2 cellular contexts compared by ENCODE assay signal in the genomic region with DNA sequence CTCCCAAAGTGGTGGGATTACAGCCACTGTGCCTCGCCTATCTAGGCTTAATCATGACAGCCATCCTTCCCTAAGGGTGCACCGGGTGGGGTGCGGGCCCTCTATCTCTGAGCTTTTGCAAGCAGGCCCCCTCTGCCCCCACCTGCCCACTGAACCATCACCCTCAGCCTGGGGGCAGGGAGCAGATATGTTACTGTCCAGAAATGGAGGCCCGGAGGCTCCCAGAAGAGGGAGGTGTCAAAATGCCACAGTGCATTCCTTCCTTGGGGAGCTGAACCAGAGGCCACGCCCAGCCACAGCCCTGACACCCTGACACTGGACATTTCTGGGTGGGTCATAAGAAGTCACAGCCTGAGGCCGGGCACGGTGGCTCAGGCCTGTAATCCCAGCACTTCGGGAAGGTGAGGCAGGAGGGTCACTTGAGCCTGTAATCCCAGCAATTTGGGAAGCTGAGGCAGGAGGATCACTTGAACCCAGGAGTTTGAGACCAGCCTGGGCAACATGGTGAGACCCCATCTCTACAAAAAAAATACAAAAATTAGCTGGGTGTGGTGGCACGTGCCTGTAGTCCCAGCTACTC.
TF ChIP-seq lines count a peak whose summit lies in the region.

No MANE protein-coding gene starts in this region.

TF ChIP-seq in SK-N-SH, 30 proteins besides CTCF, POLR2A, EP300 and RAD21 (continued from another document):
- TF ChIP-seq, protein P1, sequence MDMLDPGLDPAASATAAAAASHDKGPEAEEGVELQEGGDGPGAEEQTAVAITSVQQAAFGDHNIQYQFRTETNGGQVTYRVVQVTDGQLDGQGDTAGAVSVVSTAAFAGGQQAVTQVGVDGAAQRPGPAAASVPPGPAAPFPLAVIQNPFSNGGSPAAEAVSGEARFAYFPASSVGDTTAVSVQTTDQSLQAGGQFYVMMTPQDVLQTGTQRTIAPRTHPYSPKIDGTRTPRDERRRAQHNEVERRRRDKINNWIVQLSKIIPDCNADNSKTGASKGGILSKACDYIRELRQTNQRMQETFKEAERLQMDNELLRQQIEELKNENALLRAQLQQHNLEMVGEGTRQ (IDR thresholded peaks at IDR 0.05; ENCODE audit: borderline replicate concordance, low read depth, low read length) = no peak
- TF ChIP-seq RFX5 (IDR thresholded peaks at IDR 0.05; ENCODE audit: low read length) (no peak), ELF1 (IDR thresholded peaks at IDR 0.05) (no peak), SMC3 (IDR thresholded peaks at IDR 0.05; ENCODE audit: low read depth, low read length) (no peak), SIN3A (IDR thresholded peaks at IDR 0.05; ENCODE audit: borderline replicate concordance, low read depth, low read length) (no peak), CHD2 (IDR thresholded peaks at IDR 0.05; ENCODE audit: low read length, partially characterized antibody) (no peak)
- TF ChIP-seq, protein P2, sequence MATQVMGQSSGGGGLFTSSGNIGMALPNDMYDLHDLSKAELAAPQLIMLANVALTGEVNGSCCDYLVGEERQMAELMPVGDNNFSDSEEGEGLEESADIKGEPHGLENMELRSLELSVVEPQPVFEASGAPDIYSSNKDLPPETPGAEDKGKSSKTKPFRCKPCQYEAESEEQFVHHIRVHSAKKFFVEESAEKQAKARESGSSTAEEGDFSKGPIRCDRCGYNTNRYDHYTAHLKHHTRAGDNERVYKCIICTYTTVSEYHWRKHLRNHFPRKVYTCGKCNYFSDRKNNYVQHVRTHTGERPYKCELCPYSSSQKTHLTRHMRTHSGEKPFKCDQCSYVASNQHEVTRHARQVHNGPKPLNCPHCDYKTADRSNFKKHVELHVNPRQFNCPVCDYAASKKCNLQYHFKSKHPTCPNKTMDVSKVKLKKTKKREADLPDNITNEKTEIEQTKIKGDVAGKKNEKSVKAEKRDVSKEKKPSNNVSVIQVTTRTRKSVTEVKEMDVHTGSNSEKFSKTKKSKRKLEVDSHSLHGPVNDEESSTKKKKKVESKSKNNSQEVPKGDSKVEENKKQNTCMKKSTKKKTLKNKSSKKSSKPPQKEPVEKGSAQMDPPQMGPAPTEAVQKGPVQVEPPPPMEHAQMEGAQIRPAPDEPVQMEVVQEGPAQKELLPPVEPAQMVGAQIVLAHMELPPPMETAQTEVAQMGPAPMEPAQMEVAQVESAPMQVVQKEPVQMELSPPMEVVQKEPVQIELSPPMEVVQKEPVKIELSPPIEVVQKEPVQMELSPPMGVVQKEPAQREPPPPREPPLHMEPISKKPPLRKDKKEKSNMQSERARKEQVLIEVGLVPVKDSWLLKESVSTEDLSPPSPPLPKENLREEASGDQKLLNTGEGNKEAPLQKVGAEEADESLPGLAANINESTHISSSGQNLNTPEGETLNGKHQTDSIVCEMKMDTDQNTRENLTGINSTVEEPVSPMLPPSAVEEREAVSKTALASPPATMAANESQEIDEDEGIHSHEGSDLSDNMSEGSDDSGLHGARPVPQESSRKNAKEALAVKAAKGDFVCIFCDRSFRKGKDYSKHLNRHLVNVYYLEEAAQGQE (IDR thresholded peaks at IDR 0.05; ENCODE audit: low read depth, low read length) = no peak

TF ChIP-seq in SK-N-SH treated with all-trans-retinoic acid at 6 μM for 48 hours, 23 proteins besides CTCF, POLR2A, EP300 and RAD21 (continued from another document):
- TF ChIP-seq, protein P3, sequence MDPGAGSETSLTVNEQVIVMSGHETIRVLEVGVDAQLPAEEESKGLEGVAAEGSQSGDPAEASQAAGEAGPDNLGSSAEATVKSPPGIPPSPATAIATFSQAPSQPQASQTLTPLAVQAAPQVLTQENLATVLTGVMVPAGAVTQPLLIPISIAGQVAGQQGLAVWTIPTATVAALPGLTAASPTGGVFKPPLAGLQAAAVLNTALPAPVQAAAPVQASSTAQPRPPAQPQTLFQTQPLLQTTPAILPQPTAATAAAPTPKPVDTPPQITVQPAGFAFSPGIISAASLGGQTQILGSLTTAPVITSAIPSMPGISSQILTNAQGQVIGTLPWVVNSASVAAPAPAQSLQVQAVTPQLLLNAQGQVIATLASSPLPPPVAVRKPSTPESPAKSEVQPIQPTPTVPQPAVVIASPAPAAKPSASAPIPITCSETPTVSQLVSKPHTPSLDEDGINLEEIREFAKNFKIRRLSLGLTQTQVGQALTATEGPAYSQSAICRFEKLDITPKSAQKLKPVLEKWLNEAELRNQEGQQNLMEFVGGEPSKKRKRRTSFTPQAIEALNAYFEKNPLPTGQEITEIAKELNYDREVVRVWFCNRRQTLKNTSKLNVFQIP (CRISPR knock-in tag; IDR thresholded peaks at IDR 0.05; ENCODE audit: borderline replicate concordance, low read depth) = no peak
- TF ChIP-seq OSR1 (CRISPR knock-in tag; IDR thresholded peaks at IDR 0.05) (no peak), CSDC2 (CRISPR knock-in tag; IDR thresholded peaks at IDR 0.05) (no peak), ZNF565 (CRISPR knock-in tag; conservative IDR thresholded peaks at IDR 0.05; ENCODE audit: low read depth) (no peak), ISL1 (CRISPR knock-in tag; IDR thresholded peaks at IDR 0.05) (no peak), RARB (CRISPR knock-in tag; IDR thresholded peaks at IDR 0.05) (no peak), ESRRG (CRISPR knock-in tag; IDR thresholded peaks at IDR 0.05) (no peak), PPARA (CRISPR knock-in tag; IDR thresholded peaks at IDR 0.05; ENCODE audit: borderline replicate concordance) (no peak), ZNF70 (CRISPR knock-in tag; IDR thresholded peaks at IDR 0.05) (no peak), ZC3H10 (CRISPR knock-in tag; IDR thresholded peaks at IDR 0.05) (no peak)
- TF ChIP-seq, protein P4, sequence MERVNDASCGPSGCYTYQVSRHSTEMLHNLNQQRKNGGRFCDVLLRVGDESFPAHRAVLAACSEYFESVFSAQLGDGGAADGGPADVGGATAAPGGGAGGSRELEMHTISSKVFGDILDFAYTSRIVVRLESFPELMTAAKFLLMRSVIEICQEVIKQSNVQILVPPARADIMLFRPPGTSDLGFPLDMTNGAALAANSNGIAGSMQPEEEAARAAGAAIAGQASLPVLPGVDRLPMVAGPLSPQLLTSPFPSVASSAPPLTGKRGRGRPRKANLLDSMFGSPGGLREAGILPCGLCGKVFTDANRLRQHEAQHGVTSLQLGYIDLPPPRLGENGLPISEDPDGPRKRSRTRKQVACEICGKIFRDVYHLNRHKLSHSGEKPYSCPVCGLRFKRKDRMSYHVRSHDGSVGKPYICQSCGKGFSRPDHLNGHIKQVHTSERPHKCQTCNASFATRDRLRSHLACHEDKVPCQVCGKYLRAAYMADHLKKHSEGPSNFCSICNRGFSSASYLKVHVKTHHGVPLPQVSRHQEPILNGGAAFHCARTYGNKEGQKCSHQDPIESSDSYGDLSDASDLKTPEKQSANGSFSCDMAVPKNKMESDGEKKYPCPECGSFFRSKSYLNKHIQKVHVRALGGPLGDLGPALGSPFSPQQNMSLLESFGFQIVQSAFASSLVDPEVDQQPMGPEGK (CRISPR knock-in tag; IDR thresholded peaks at IDR 0.05; ENCODE audit: borderline replicate concordance) = no peak
- TF ChIP-seq, protein P5, sequence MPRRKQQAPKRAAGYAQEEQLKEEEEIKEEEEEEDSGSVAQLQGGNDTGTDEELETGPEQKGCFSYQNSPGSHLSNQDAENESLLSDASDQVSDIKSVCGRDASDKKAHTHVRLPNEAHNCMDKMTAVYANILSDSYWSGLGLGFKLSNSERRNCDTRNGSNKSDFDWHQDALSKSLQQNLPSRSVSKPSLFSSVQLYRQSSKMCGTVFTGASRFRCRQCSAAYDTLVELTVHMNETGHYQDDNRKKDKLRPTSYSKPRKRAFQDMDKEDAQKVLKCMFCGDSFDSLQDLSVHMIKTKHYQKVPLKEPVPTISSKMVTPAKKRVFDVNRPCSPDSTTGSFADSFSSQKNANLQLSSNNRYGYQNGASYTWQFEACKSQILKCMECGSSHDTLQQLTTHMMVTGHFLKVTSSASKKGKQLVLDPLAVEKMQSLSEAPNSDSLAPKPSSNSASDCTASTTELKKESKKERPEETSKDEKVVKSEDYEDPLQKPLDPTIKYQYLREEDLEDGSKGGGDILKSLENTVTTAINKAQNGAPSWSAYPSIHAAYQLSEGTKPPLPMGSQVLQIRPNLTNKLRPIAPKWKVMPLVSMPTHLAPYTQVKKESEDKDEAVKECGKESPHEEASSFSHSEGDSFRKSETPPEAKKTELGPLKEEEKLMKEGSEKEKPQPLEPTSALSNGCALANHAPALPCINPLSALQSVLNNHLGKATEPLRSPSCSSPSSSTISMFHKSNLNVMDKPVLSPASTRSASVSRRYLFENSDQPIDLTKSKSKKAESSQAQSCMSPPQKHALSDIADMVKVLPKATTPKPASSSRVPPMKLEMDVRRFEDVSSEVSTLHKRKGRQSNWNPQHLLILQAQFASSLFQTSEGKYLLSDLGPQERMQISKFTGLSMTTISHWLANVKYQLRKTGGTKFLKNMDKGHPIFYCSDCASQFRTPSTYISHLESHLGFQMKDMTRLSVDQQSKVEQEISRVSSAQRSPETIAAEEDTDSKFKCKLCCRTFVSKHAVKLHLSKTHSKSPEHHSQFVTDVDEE (CRISPR knock-in tag; IDR thresholded peaks at IDR 0.05) = no peak
